ENCODE assay signal across 24 cellular contexts in genomic region chr20:52889225-52889624, GRCh38.
A peak's percentile ranks its signal among the peaks of the same experiment; 100 is the strongest.
DNase-seq lines count a peak whose midpoint lies in the region; TF ChIP-seq lines count a peak whose summit lies in the region.
"Had no signal": no experiment of that assay in that cellular context is flagged by ENCODE, and none has a peak within 500 bp of the region (broad histone marks: within the 10 kb centered on the region; RNA-seq: fewer than 3 reads in every experiment).

No MANE protein-coding gene starts in this region.

- no peak overlapping the region for H3K27ac ChIP-seq in GM23248
- H3K27ac ChIP-seq: cardiac muscle cell, HL-60, psoas muscle, tibial nerve had no signal

- intact Hi-C loops in activated T-helper 2 cell treated with anti-CD3 and anti-CD28 coated beads, Interferon-gamma antibody, Interleukin-2, Interleukin-4, amounts not matched to agents 10 μg/mL and 5 μg/mL and 100 μg/mL, durations not matched to agents 14 hours and 24 hours and 36 hours (cut with micrococcal nuclease): no loop called here

- H3K4me1 ChIP-seq in GM23248 (ENCODE audit: insufficient read depth): no peaks in the 10 kb centered on the region
- H3K4me1 ChIP-seq: Caco-2, psoas muscle, tibial nerve had no signal

- TF ChIP-seq CTCF in astrocyte of the spinal cord (IDR thresholded peaks at IDR 0.05; ENCODE audit: low read depth, low read length) (no peak), fibroblast of villous mesenchyme (IDR thresholded peaks at IDR 0.05; ENCODE audit: insufficient read depth, low read depth, low read length) (no peak), type B pancreatic cell (conservative IDR thresholded peaks at IDR 0.05) (no peak)

- no peak overlapping the region for H3K9ac ChIP-seq in GM23248

- H3K4me3 ChIP-seq in GM23248 (no peak overlapping the region), astrocyte of the spinal cord (ENCODE audit: low read depth, low read length) (no peak overlapping the region), fibroblast of villous mesenchyme (ENCODE audit: low read depth, low read length) (no peak overlapping the region)
- H3K4me3 ChIP-seq: cardiac muscle cell, psoas muscle, tibial nerve had no signal

- no peaks in the 10 kb centered on the region for H3K27me3 Mint-ChIP-seq in type B pancreatic cell
- H3K27me3 Mint-ChIP-seq in activated T-helper 2 cell treated with anti-CD3 and anti-CD28 coated beads, Interferon-gamma antibody, Interleukin-2, Interleukin-4, amounts not matched to agents 10 μg/mL and 5 μg/mL and 100 μg/mL, durations not matched to agents 14 hours and 24 hours and 36 hours (ENCODE audit: low read depth): peaks cover 1% of the 10 kb centered on the region

- peaks cover 6% of the 10 kb centered on the region for H3K9me3 Mint-ChIP-seq in type B pancreatic cell
- no peaks in the 10 kb centered on the region for H3K9me3 Mint-ChIP-seq in activated T-helper 2 cell treated with anti-CD3 and anti-CD28 coated beads, Interferon-gamma antibody, Interleukin-2, Interleukin-4, amounts not matched to agents 10 μg/mL and 5 μg/mL and 100 μg/mL, durations not matched to agents 14 hours and 24 hours and 36 hours
- H3K9me3 Mint-ChIP-seq: activated naive CD8-positive, alpha-beta T cell treated with anti-CD3 and anti-CD28 coated beads, Interleukin-2, amount 10 ng/mL, durations not matched to agents 7 days and 5 days; stimulated activated naive CD8-positive, alpha-beta T cell treated with anti-CD3 and anti-CD28 coated beads, Interleukin-15, Interleukin-2, amounts not matched to agents 100 ng/mL and 50 ng/mL, for 24 hours had no signal

- peak; percentile 84 for DNase-seq in GM23248
- peak; percentile 10 for DNase-seq in astrocyte of the spinal cord (ENCODE audit: low read depth, low spot score)
- DNase-seq in fibroblast of villous mesenchyme (ENCODE audit: low read depth): peak; percentile 4
- no peak for DNase-seq in type B pancreatic cell (ENCODE audit: extremely low spot score, unreplicated experiment)
- no peak for DNase-seq in activated T-cell treated with anti-CD3 and anti-CD28 coated beads, Interleukin-2, amount 50 U/mL, for 48 hours
- DNase-seq in activated T-helper 2 cell treated with anti-CD3 and anti-CD28 coated beads, Interferon-gamma antibody, Interleukin-2, Interleukin-4, amounts not matched to agents 10 μg/mL and 5 μg/mL and 100 μg/mL, durations not matched to agents 14 hours and 24 hours and 36 hours (ENCODE audit: low spot score): no peak
- DNase-seq in DMS 273 treated with DMSO at 0.1 percent for 48 hours (lab: John Stamatoyannopoulos, UW): no peak
- DNase-seq: activated naive CD8-positive, alpha-beta T cell treated with anti-CD3 and anti-CD28 coated beads, Interleukin-2, amount 10 ng/mL, durations not matched to agents 7 days and 5 days; dermis blood vessel endothelial cell; GOT3; left ventricle myocardium superior; NCI-H2171; NCI-H526; psoas muscle; small intestine; stimulated activated CD4-positive, alpha-beta T cell treated with anti-CD3 and anti-CD28 coated beads, Interleukin-2, amount 100 ng/mL, for 48 hours had no signal

- H3K9me3 ChIP-seq in GM23248 (ENCODE audit: low read depth): no peaks in the 10 kb centered on the region
- H3K9me3 ChIP-seq: Caco-2, psoas muscle, tibial nerve had no signal

- H3K9me2 ChIP-seq in GM23248 (ENCODE audit: insufficient read depth): no peaks in the 10 kb centered on the region

- H3K36me3 Mint-ChIP-seq in type B pancreatic cell: no peaks in the 10 kb centered on the region
- H3K36me3 Mint-ChIP-seq in activated T-helper 2 cell treated with anti-CD3 and anti-CD28 coated beads, Interferon-gamma antibody, Interleukin-2, Interleukin-4, amounts not matched to agents 10 μg/mL and 5 μg/mL and 100 μg/mL, durations not matched to agents 14 hours and 24 hours and 36 hours (ENCODE audit: low read depth): no peaks in the 10 kb centered on the region
- H3K36me3 Mint-ChIP-seq: activated naive CD8-positive, alpha-beta T cell treated with anti-CD3 and anti-CD28 coated beads, Interleukin-2, amount 10 ng/mL, durations not matched to agents 7 days and 5 days had no signal

- H3K4me3 Mint-ChIP-seq in type B pancreatic cell: no peak overlapping the region
- H3K4me3 Mint-ChIP-seq in activated T-helper 2 cell treated with anti-CD3 and anti-CD28 coated beads, Interferon-gamma antibody, Interleukin-2, Interleukin-4, amounts not matched to agents 10 μg/mL and 5 μg/mL and 100 μg/mL, durations not matched to agents 14 hours and 24 hours and 36 hours (ENCODE audit: low read depth): no peak overlapping the region
- H3K4me3 Mint-ChIP-seq: activated naive CD8-positive, alpha-beta T cell treated with anti-CD3 and anti-CD28 coated beads, Interleukin-2, amount 10 ng/mL, durations not matched to agents 7 days and 5 days; B cell; IgD-negative memory B cell; neural crest cell; stimulated activated naive CD8-positive, alpha-beta T cell treated with anti-CD3 and anti-CD28 coated beads, Interleukin-15, Interleukin-2, amounts not matched to agents 100 ng/mL and 50 ng/mL, for 24 hours had no signal

- H3K27me3 ChIP-seq in GM23248 (replicated peaks; ENCODE audit: insufficient read depth): no peaks in the 10 kb centered on the region
- H3K27me3 ChIP-seq: cardiac muscle cell, tibial nerve had no signal

- H3K36me3 ChIP-seq in GM23248 (ENCODE audit: low read depth): no peaks in the 10 kb centered on the region
- H3K36me3 ChIP-seq: cardiac muscle cell, tibial nerve had no signal

- H3K4me1 Mint-ChIP-seq in type B pancreatic cell (ENCODE audit: unreplicated experiment): no peaks in the 10 kb centered on the region
- H3K4me1 Mint-ChIP-seq in activated T-helper 2 cell treated with anti-CD3 and anti-CD28 coated beads, Interferon-gamma antibody, Interleukin-2, Interleukin-4, amounts not matched to agents 10 μg/mL and 5 μg/mL and 100 μg/mL, durations not matched to agents 14 hours and 24 hours and 36 hours (ENCODE audit: low read depth): no peaks in the 10 kb centered on the region
- H3K4me1 Mint-ChIP-seq: activated naive CD8-positive, alpha-beta T cell treated with anti-CD3 and anti-CD28 coated beads, Interleukin-2, amount 10 ng/mL, durations not matched to agents 7 days and 5 days; B cell had no signal

- H3K27ac Mint-ChIP-seq in type B pancreatic cell: peak overlapping the region; percentile 80
- H3K27ac Mint-ChIP-seq in activated T-helper 2 cell treated with anti-CD3 and anti-CD28 coated beads, Interferon-gamma antibody, Interleukin-2, Interleukin-4, amounts not matched to agents 10 μg/mL and 5 μg/mL and 100 μg/mL, durations not matched to agents 14 hours and 24 hours and 36 hours: no peak overlapping the region
- H3K27ac Mint-ChIP-seq: activated naive CD8-positive, alpha-beta T cell treated with anti-CD3 and anti-CD28 coated beads, Interleukin-2, amount 10 ng/mL, durations not matched to agents 7 days and 5 days; B cell; IgD-negative memory B cell; stimulated activated naive CD8-positive, alpha-beta T cell treated with anti-CD3 and anti-CD28 coated beads, Interleukin-15, Interleukin-2, amounts not matched to agents 100 ng/mL and 50 ng/mL, for 24 hours had no signal

- no peaks in the 10 kb centered on the region for H3K79me2 ChIP-seq in GM23248 (ENCODE audit: insufficient read depth)

- 0 out of 2 replicates have a peak overlapping the region, but pooled peaks have one; percentile 39 for H2AFZ ChIP-seq in GM23248

- in situ Hi-C loops in GM23248 (cut with MboI) (no loop called here), astrocyte of the spinal cord (cut with HindIII; ENCODE audit: low sequenced_read_pairs) (no loop called here)

- 29 to 30% methylated on average over 4 of the region's 4 CpGs for WGBS in GM23248 (ENCODE audit: low coverage in 1 of 2, low lambda C conversion rate in 2 of 2, missing lambda C conversion rate in 2 of 2), 2 experiments

- no peak overlapping the region for H3K4me2 ChIP-seq in GM23248 (ENCODE audit: unreplicated experiment)

- no peaks in the 10 kb centered on the region for H4K20me1 ChIP-seq in GM23248 (ENCODE audit: insufficient read depth)

- H3F3A ChIP-seq in GM23248 (ENCODE audit: insufficient read depth): no peaks in the 10 kb centered on the region

Comparison
In these comparisons a context has a peak if more than half of its experiments do, and no peak if none do; other contexts are left out.
1. DNase-seq: peak in GM23248 (single experiment), astrocyte of the spinal cord (single experiment) and fibroblast of villous mesenchyme (single experiment); none in type B pancreatic cell (single experiment), activated T-cell treated with anti-CD3 and anti-CD28 coated beads, Interleukin-2, amount 50 U/mL, for 48 hours (0 of 2), activated T-helper 2 cell treated with anti-CD3 and anti-CD28 coated beads, Interferon-gamma antibody, Interleukin-2, Interleukin-4, amounts not matched to agents 10 μg/mL and 5 μg/mL and 100 μg/mL, durations not matched to agents 14 hours and 24 hours and 36 hours (single experiment) and DMS 273 treated with DMSO at 0.1 percent for 48 hours (single experiment).